10 cellular contexts compared by ENCODE assay signal in genomic region chr1:13730301-13730700, GRCh38. TPM values are rescaled to one million over a fixed set of nuclear protein-coding genes. Genes with fewer than 3 reads are reported as not detected.
DNase-seq lines count a peak whose midpoint lies in the region; ATAC-seq and TF ChIP-seq lines count a peak whose summit lies in the region.
"Had no signal": no experiment of that assay in that cellular context is flagged by ENCODE, and none has a peak within 500 bp of the region (broad histone marks: within the 10 kb centered on the region; RNA-seq: fewer than 3 reads in every experiment).

No MANE protein-coding gene starts in this region.

- no peak overlapping the region for H3K4ac ChIP-seq in H9 (ENCODE audit: low read depth, low read length)

- H3K9ac ChIP-seq in BLaER1 treated with 17β-estradiol and CSF1 and Interleukin-3, amounts not matched to agents 10 nM and 100 nM, result peak overlapping the region; percentile 22 to 79 (median 65); a peak in 20 of 22 replicates
- H3K9ac ChIP-seq in H9 (ENCODE audit: extremely low read depth, insufficient read length, low read length), result no peak overlapping the region

- H3K79me2 ChIP-seq in OCI-LY7 (ENCODE audit: insufficient read depth, low read depth, low read length) (peaks cover 75% of the 10 kb centered on the region; the same call in 1 of the 2 replicates), H9 (ENCODE audit: insufficient read depth, low read length) (no peaks in the 10 kb centered on the region)

- peaks cover 69 to 100% (median 99%) of the 10 kb centered on the region in 10 experiments for H3K4me1 ChIP-seq in BLaER1 treated with 17β-estradiol and CSF1 and Interleukin-3, amounts not matched to agents 10 nM and 100 nM
- H3K4me1 ChIP-seq in OCI-LY7 (ENCODE audit: insufficient read depth, low read length, poor library complexity, severe bottlenecking) (peaks cover 95% of the 10 kb centered on the region), H9 (ENCODE audit: insufficient read depth, low read length) (no peaks in the 10 kb centered on the region)

- no peak overlapping the region for H2AK5ac ChIP-seq in H9 (ENCODE audit: insufficient read length, low read length)

- H3K9me2 ChIP-seq in OCI-LY7 (ENCODE audit: insufficient read depth, low read length), result no peaks in the 10 kb centered on the region

- no peak overlapping the region for H3T11ph ChIP-seq in H9 (ENCODE audit: low read length)

- peaks cover 0 to 6% (median 0%) of the 10 kb centered on the region in 11 experiments; a peak in 2 of 22 replicates for H3K36me3 ChIP-seq in BLaER1 treated with 17β-estradiol and CSF1 and Interleukin-3, amounts not matched to agents 10 nM and 100 nM
- peaks cover 20% of the 10 kb centered on the region; the same call in 1 of the 2 replicates for H3K36me3 ChIP-seq in OCI-LY7 (ENCODE audit: insufficient read depth, low read length)

- DNase-seq in OCI-LY7 (ENCODE audit: low spot score) (peak; percentile 62), left colon (no peak), H9 (no peak), NCI-H524 (lab: John Stamatoyannopoulos, UW) (no peak)
- DNase-seq: NCI-H2029 treated with DMSO at 0.1 percent for 48 hours had no signal

- H2BK120ac ChIP-seq in H9 (ENCODE audit: low read depth, low read length, poor library complexity, severe bottlenecking), result no peak overlapping the region

- H4K5ac ChIP-seq in H9 (ENCODE audit: insufficient read length, low read depth, low read length), result no peak overlapping the region

- POLR2A ChIA-PET in OCI-LY7 (lab: Charles Lee), result interaction anchor here (0.7 to 5.9 kb wide), 7 partner anchors 8 to 35 kb away, joined by 3 to 43 read pairs (median 4); no protein-coding TSS in a partner anchor

- intact Hi-C loops in OCI-LY7 (cut with micrococcal nuclease; ENCODE audit: unreplicated experiment) (loop anchor here (1.0 to 5.0 kb wide), 2 partner anchors 63 to 67 kb away; no protein-coding TSS in a partner anchor), left colon (cut with DNase I, micrococcal nuclease) (no loop called here)

- TF ChIP-seq CTCF in OCI-LY7 (conservative IDR thresholded peaks at IDR 0.05; ENCODE audit: low read length) (no peak), H9 (conservative IDR thresholded peaks at IDR 0.05) (no peak)

- H3K23me2 ChIP-seq in H9 (ENCODE audit: insufficient read length, low read depth, low read length, poor library complexity, severe bottlenecking), result no peaks in the 10 kb centered on the region

- H3K79me1 ChIP-seq in H9 (ENCODE audit: insufficient read depth, low read depth, low read length, poor library complexity, severe bottlenecking), result no peaks in the 10 kb centered on the region

- H2BK20ac ChIP-seq in H9 (ENCODE audit: low read depth, low read length, poor library complexity, severe bottlenecking), result no peak overlapping the region

- H3K56ac ChIP-seq in H9 (ENCODE audit: insufficient read length, low read depth, low read length), result no peak overlapping the region

- H3K27ac Mint-ChIP-seq in H9, result no peak overlapping the region

- no peak overlapping the region for H2BK15ac ChIP-seq in H9 (ENCODE audit: low read depth, low read length)

- WGBS in H9 (ENCODE audit: extremely low coverage, insufficient read length, low lambda C conversion rate), result no CpG with 5 or more reads among the region's 1 CpG

- H3K27me3 Mint-ChIP-seq in H9 (ENCODE audit: low read depth), result peaks cover 40% of the 10 kb centered on the region

- H3K4me1 Mint-ChIP-seq in H9, result no peaks in the 10 kb centered on the region

- H3K4me3 Mint-ChIP-seq in H9, result no peak overlapping the region

- H3K4me3 ChIP-seq in BLaER1 treated with 17β-estradiol and CSF1 and Interleukin-3, amounts not matched to agents 10 nM and 100 nM, result peak overlapping the region; percentile 17 to 51 (median 36); a peak in 18 of 20 replicates
- H3K4me3 ChIP-seq in OCI-LY7 (ENCODE audit: low read depth, low read length, poor library complexity, severe bottlenecking), result peak overlapping the region; percentile 61
- H3K4me3 ChIP-seq: lung had no signal

- H3K4me2 ChIP-seq in BLaER1 treated with 17β-estradiol and CSF1 and Interleukin-3, amounts not matched to agents 10 nM and 100 nM, result peak overlapping the region; percentile 74 to 94 (median 89)
- peak overlapping the region; percentile 90 for H3K4me2 ChIP-seq in OCI-LY7 (ENCODE audit: low read length)
- H3K4me2 ChIP-seq in H9 (ENCODE audit: insufficient read depth, insufficient read length, low read length), result no peak overlapping the region

- no peak overlapping the region for H3K23ac ChIP-seq in H9 (ENCODE audit: insufficient read length, low read depth, low read length)

- H4K20me1 ChIP-seq in BLaER1 treated with 17β-estradiol and CSF1 and Interleukin-3, amounts not matched to agents 10 nM and 100 nM, result peaks cover 0 to 6% (median 0%) of the 10 kb centered on the region in 11 experiments; a peak in 1 of 22 replicates
- H4K20me1 ChIP-seq in OCI-LY7 (ENCODE audit: insufficient read depth, low read length), result no peaks in the 10 kb centered on the region
- no peaks in the 10 kb centered on the region for H4K20me1 ChIP-seq in H9 (ENCODE audit: control insufficient read depth, insufficient read depth, insufficient read length)

- no peak overlapping the region for H2BK12ac ChIP-seq in H9 (ENCODE audit: insufficient read length, low read depth, low read length)

- no peaks in the 10 kb centered on the region for H3K27me3 ChIP-seq in BLaER1 treated with 17β-estradiol and CSF1 and Interleukin-3, amounts not matched to agents 10 nM and 100 nM
- H3K27me3 ChIP-seq in H9 (ENCODE audit: insufficient read depth, low read length), result no peaks in the 10 kb centered on the region

- H4K8ac ChIP-seq in H9 (replicated peaks; ENCODE audit: insufficient read length, low read depth, low read length), result no peak overlapping the region

- no peaks in the 10 kb centered on the region for H3K9me3 Mint-ChIP-seq in H9

- H3K27ac ChIP-seq in BLaER1 treated with 17β-estradiol and CSF1 and Interleukin-3, amounts not matched to agents 10 nM and 100 nM, result peak overlapping the region; percentile 7 to 92 (median 84); a peak in 21 of 22 replicates
- peak overlapping the region; percentile 99 for H3K27ac ChIP-seq in OCI-LY7 (ENCODE audit: low read depth, low read length, poor library complexity, severe bottlenecking)
- no peak overlapping the region for H3K27ac ChIP-seq in H9 (ENCODE audit: insufficient read length, low read depth, low read length)

- CTCF ChIA-PET in OCI-LY7 (lab: Charles Lee; ENCODE audit: unreplicated experiment), result interaction anchor here (1.8 kb wide), 1 partner anchor 28 kb away, joined by 8 read pairs; no protein-coding TSS in a partner anchor

- ATAC-seq in GM21390 (IDR thresholded peaks at IDR 0.05; ENCODE audit: unreplicated experiment) (peak; percentile 3), left colon (peak; percentile 24), HG03159 (IDR thresholded peaks at IDR 0.05; ENCODE audit: unreplicated experiment) (no peak), GM18870 (IDR thresholded peaks at IDR 0.05; ENCODE audit: unreplicated experiment) (no peak)

- H2AFZ ChIP-seq in OCI-LY7 (ENCODE audit: low read length) (no peak overlapping the region; the same call in 1 of the 2 replicates), H9 (ENCODE audit: low read length) (no peak overlapping the region)

- no peak overlapping the region for H4K91ac ChIP-seq in H9 (ENCODE audit: insufficient read length, low read depth, low read length)

- no peak overlapping the region for H3K14ac ChIP-seq in H9 (ENCODE audit: insufficient read depth, low read length)

- no peaks in the 10 kb centered on the region for H3K36me3 Mint-ChIP-seq in H9 (ENCODE audit: insufficient read depth in 1 of 3, low read depth in 3 of 3)

- H3K18ac ChIP-seq in H9 (ENCODE audit: insufficient read length, low read depth, low read length), result no peak overlapping the region

- H3K9me3 ChIP-seq in BLaER1 treated with 17β-estradiol and CSF1 and Interleukin-3, amounts not matched to agents 10 nM and 100 nM (replicated peaks in 1 of 11), result no peaks in the 10 kb centered on the region
- no peaks in the 10 kb centered on the region for H3K9me3 ChIP-seq in OCI-LY7 (ENCODE audit: low read length)
- no peaks in the 10 kb centered on the region for H3K9me3 ChIP-seq in H9 (ENCODE audit: control insufficient read depth, low read depth, low read length)

- BruUV-seq in OCI-LY7 (replicated peaks; lab: Mats Ljungman, UMichigan), result TSS peak; percentile 97

- no peak overlapping the region for H2BK5ac ChIP-seq in H9 (ENCODE audit: insufficient read length, low read length)

RNA-seq across cellular contexts. Expression of gene PRDM2, which starts 30.3 kb away (rescaled TPM):
- total RNA-seq in OCI-LY7 (2014; rRNA removed; shearing (Covaris generic)), result 38.7 and 47.6 TPM in 2 replicates
- total RNA-seq in OCI-LY7 (2022), result 98.2 and 109 TPM in 2 replicates
- total RNA-seq in left colon, result 10 to 100 TPM; 33.3 to 33.8 TPM
- 22.9 and 24.5 TPM in 2 replicates for total RNA-seq in H9 (2021)

Comparison
In these comparisons a context has a peak if more than half of its experiments do, and no peak if none do; other contexts are left out.
1. ATAC-seq: peak in GM21390 (single experiment) and left colon (single experiment); none in HG03159 (single experiment) and GM18870 (single experiment).